8 cellular contexts compared by ENCODE assay signal in the genomic region with DNA sequence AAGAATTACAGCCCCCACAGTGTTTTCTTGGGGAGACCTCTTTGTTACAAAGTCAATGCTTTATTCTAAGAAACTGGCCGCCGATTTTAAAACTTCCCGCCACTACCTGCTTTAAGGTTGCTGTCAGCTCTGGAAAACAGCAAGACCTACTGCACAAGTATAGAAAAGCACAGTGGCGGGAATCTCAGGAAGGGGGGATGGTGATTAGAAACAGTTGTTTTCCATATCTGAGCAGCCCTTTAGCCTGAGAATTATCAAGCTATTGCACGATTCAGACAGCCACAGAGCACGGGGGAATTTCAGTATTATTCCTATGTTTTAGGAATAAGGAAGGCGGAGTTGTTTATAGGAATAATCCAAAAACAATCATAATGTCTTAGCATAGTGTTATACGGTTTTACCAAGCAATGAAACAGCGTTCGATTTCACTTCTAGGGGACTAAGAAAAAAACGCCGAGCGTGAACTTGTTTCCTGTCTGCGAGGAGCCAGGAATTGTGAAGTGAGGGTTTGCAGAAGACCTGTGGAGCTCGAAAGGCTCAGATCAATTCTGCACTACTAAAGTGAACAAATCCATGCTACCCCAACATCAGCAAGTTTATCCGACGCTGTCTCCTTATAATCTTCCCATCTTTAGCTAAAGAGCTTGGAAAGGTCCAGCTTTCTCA.
A peak's percentile ranks its signal among the peaks of the same experiment; 100 is the strongest.
DNase-seq lines count a peak whose midpoint lies in the region; ATAC-seq and TF ChIP-seq lines count a peak whose summit lies in the region.

No MANE protein-coding gene starts in this region.

- H3K4me1 ChIP-seq in OCI-LY1 (ENCODE audit: insufficient read depth, low read length, severe bottlenecking), result peaks cover 22% of the 10 kb centered on the region

- H3F3A ChIP-seq in OCI-LY1 (ENCODE audit: insufficient read depth, low read length), result no peaks in the 10 kb centered on the region

- ATAC-seq in activated T-cell treated with anti-CD3 and anti-CD28 coated beads, Interleukin-2, amount 50 U/mL, for 72 hours (replicated peaks in 1 of 2), result peak; percentile 4 to 6
- peak; percentile 29 for ATAC-seq in HG02763 (IDR thresholded peaks at IDR 0.05; ENCODE audit: unreplicated experiment)

- no peaks in the 10 kb centered on the region for H3K9me3 ChIP-seq in OCI-LY1 (ENCODE audit: low read length)

- H3K36me3 ChIP-seq in OCI-LY1 (ENCODE audit: insufficient read depth, low read length), result no peaks in the 10 kb centered on the region

- no peaks in the 10 kb centered on the region for H3K9me3 Mint-ChIP-seq in activated T-cell treated with anti-CD3 and anti-CD28 coated beads, Interleukin-2, amount 50 U/mL, for 72 hours
- no peaks in the 10 kb centered on the region for H3K9me3 Mint-ChIP-seq in endothelial cell (ENCODE audit: unreplicated experiment)
- H3K9me3 Mint-ChIP-seq in neural crest cell, result no peaks in the 10 kb centered on the region

- H2AFZ ChIP-seq in OCI-LY1 (ENCODE audit: low read length), result peak overlapping the region; percentile 55

- H3K27ac Mint-ChIP-seq in activated T-cell treated with anti-CD3 and anti-CD28 coated beads, Interleukin-2, amount 50 U/mL, for 72 hours, result peak overlapping the region; percentile 93
- H3K27ac Mint-ChIP-seq in endothelial cell (ENCODE audit: unreplicated experiment), result peak overlapping the region; percentile 64
- no peak overlapping the region for H3K27ac Mint-ChIP-seq in neural crest cell (ENCODE audit: unreplicated experiment)

- H3K9me2 ChIP-seq in OCI-LY1 (ENCODE audit: low read depth, low read length), result no peaks in the 10 kb centered on the region

- H3K4me2 ChIP-seq in OCI-LY1 (ENCODE audit: low read length), result peak overlapping the region; percentile 95

- no peaks in the 10 kb centered on the region for H3K27me3 ChIP-seq in OCI-LY1 (ENCODE audit: insufficient read depth, low read length)

- H3K36me3 Mint-ChIP-seq in activated T-cell treated with anti-CD3 and anti-CD28 coated beads, Interleukin-2, amount 50 U/mL, for 72 hours (ENCODE audit: insufficient read depth in 2 of 2), result peaks cover 0 to 2% of the 10 kb centered on the region in 2 donors
- H3K36me3 Mint-ChIP-seq in endothelial cell (ENCODE audit: low read depth, unreplicated experiment) (no peaks in the 10 kb centered on the region), neural crest cell (ENCODE audit: low read depth) (no peaks in the 10 kb centered on the region)

- no peaks in the 10 kb centered on the region for H3K79me2 ChIP-seq in OCI-LY1 (ENCODE audit: insufficient read depth, low read length)

- no peaks in the 10 kb centered on the region for H4K20me1 ChIP-seq in OCI-LY1 (ENCODE audit: insufficient read depth, low read length)

- peak in 1 of 2 donors; percentile 3 for DNase-seq in activated T-cell treated with anti-CD3 and anti-CD28 coated beads, Interleukin-2, amount 50 U/mL, for 72 hours
- no peak for DNase-seq in activated T-cell treated with anti-CD3 and anti-CD28 coated beads, Interleukin-2, amount 50 U/mL, for 1 hour
- DNase-seq in endothelial cell (ENCODE audit: low spot score) (no peak), neural crest cell (ENCODE audit: low read depth, low spot score) (no peak), mesenteric fat pad (ENCODE audit: low spot score) (no peak), NCI-H2029 (lab: John Stamatoyannopoulos, UW) (no peak)

- peak overlapping the region; percentile 58 for H3K9ac ChIP-seq in OCI-LY1 (ENCODE audit: low read length)

- H3K4me1 Mint-ChIP-seq in activated T-cell treated with anti-CD3 and anti-CD28 coated beads, Interleukin-2, amount 50 U/mL, for 72 hours (ENCODE audit: low read depth), result no peaks in the 10 kb centered on the region
- H3K4me1 Mint-ChIP-seq in endothelial cell (ENCODE audit: unreplicated experiment), result peaks cover 3% of the 10 kb centered on the region
- H3K4me1 Mint-ChIP-seq in neural crest cell, result peaks cover 5% of the 10 kb centered on the region

- H3K4me3 Mint-ChIP-seq in activated T-cell treated with anti-CD3 and anti-CD28 coated beads, Interleukin-2, amount 50 U/mL, for 72 hours, result peak overlapping the region; percentile 95 to 100
- peak overlapping the region; percentile 93 for H3K4me3 Mint-ChIP-seq in endothelial cell (ENCODE audit: unreplicated experiment)
- H3K4me3 Mint-ChIP-seq in neural crest cell, result peak overlapping the region; percentile 94

- TF ChIP-seq CTCF in OCI-LY1 (IDR thresholded peaks at IDR 0.05; ENCODE audit: low read length), result no peak
- TF ChIP-seq CTCF in endothelial cell (IDR thresholded peaks at IDR 0.05; ENCODE audit: unreplicated experiment), result no peak
- TF ChIP-seq CTCF in neural crest cell (conservative IDR thresholded peaks at IDR 0.05), result no peak

- H3K27me3 Mint-ChIP-seq in activated T-cell treated with anti-CD3 and anti-CD28 coated beads, Interleukin-2, amount 50 U/mL, for 72 hours (ENCODE audit: low read depth), result peaks cover 29% of the 10 kb centered on the region
- H3K27me3 Mint-ChIP-seq in endothelial cell (ENCODE audit: unreplicated experiment) (no peaks in the 10 kb centered on the region), neural crest cell (ENCODE audit: low read depth) (peaks cover 33% of the 10 kb centered on the region)

- no peak overlapping the region for H3K27ac ChIP-seq in OCI-LY1 (ENCODE audit: low read depth, low read length, poor library complexity, severe bottlenecking)

- H3K4me3 ChIP-seq in OCI-LY1 (ENCODE audit: low read depth, low read length, poor library complexity, severe bottlenecking), result peak overlapping the region; percentile 68
